8 cellular contexts compared by ENCODE assay signal in genomic region chr10:130301026-130301892, GRCh38.
DNase-seq lines count a peak whose midpoint lies in the region; ATAC-seq and TF ChIP-seq lines count a peak whose summit lies in the region.

No MANE protein-coding gene starts in this region.

- H3K27ac ChIP-seq in RWPE2 (ENCODE audit: poor library complexity, severe bottlenecking), result peak overlapping the region; percentile 67

- peak overlapping the region; percentile 48 for H3K4me3 Mint-ChIP-seq in activated naive CD8-positive, alpha-beta T cell treated with anti-CD3 and anti-CD28 coated beads for 36 hours
- peak overlapping the region; percentile 80 for H3K4me3 Mint-ChIP-seq in stimulated activated naive CD8-positive, alpha-beta T cell treated with anti-CD3 and anti-CD28 coated beads, Interleukin-15, Interleukin-2, amounts not matched to agents 100 ng/mL and 50 ng/mL, for 24 hours

- no peaks in the 10 kb centered on the region for H3K27me3 ChIP-seq in RWPE2 (ENCODE audit: insufficient read depth, poor library complexity, severe bottlenecking)

- ATAC-seq in GM21447 (IDR thresholded peaks at IDR 0.05; ENCODE audit: unreplicated experiment) (peak; percentile 55), RWPE2 (ENCODE audit: low read depth) (peak; percentile 69), GM21737 (IDR thresholded peaks at IDR 0.05; ENCODE audit: unreplicated experiment) (no peak)

- no peak overlapping the region for H3K27ac Mint-ChIP-seq in activated naive CD8-positive, alpha-beta T cell treated with anti-CD3 and anti-CD28 coated beads for 36 hours
- H3K27ac Mint-ChIP-seq in stimulated activated naive CD8-positive, alpha-beta T cell treated with anti-CD3 and anti-CD28 coated beads, Interleukin-15, Interleukin-2, amounts not matched to agents 100 ng/mL and 50 ng/mL, for 24 hours, result peak overlapping the region; percentile 73

- peak; percentile 66 for DNase-seq in RWPE2 (ENCODE audit: low spot score)
- peak; percentile 57 for DNase-seq in activated naive CD8-positive, alpha-beta T cell treated with anti-CD3 and anti-CD28 coated beads for 36 hours
- peak; percentile 49 for DNase-seq in mucosa of gallbladder (ENCODE audit: low spot score)
- no peak for DNase-seq in middle frontal gyrus (ENCODE audit: extremely low spot score, low spot score)
- no peak for DNase-seq in NCI-H187 (lab: John Stamatoyannopoulos, UW)

- no peaks in the 10 kb centered on the region for H3K27me3 Mint-ChIP-seq in activated naive CD8-positive, alpha-beta T cell treated with anti-CD3 and anti-CD28 coated beads for 36 hours
- no peaks in the 10 kb centered on the region for H3K27me3 Mint-ChIP-seq in stimulated activated naive CD8-positive, alpha-beta T cell treated with anti-CD3 and anti-CD28 coated beads, Interleukin-15, Interleukin-2, amounts not matched to agents 100 ng/mL and 50 ng/mL, for 24 hours

- H3K4me3 ChIP-seq in RWPE2 (ENCODE audit: severe bottlenecking), result peak overlapping the region; percentile 37

- no peaks in the 10 kb centered on the region for H3K36me3 ChIP-seq in RWPE2 (ENCODE audit: low read depth)

- H3K9me3 Mint-ChIP-seq in activated naive CD8-positive, alpha-beta T cell treated with anti-CD3 and anti-CD28 coated beads for 36 hours, result peaks cover 54% of the 10 kb centered on the region
- H3K9me3 Mint-ChIP-seq in stimulated activated naive CD8-positive, alpha-beta T cell treated with anti-CD3 and anti-CD28 coated beads, Interleukin-15, Interleukin-2, amounts not matched to agents 100 ng/mL and 50 ng/mL, for 24 hours, result peaks cover 43% of the 10 kb centered on the region

- H3K36me3 Mint-ChIP-seq in activated naive CD8-positive, alpha-beta T cell treated with anti-CD3 and anti-CD28 coated beads for 36 hours, result peaks cover 19% of the 10 kb centered on the region
- H3K36me3 Mint-ChIP-seq in stimulated activated naive CD8-positive, alpha-beta T cell treated with anti-CD3 and anti-CD28 coated beads, Interleukin-15, Interleukin-2, amounts not matched to agents 100 ng/mL and 50 ng/mL, for 24 hours (ENCODE audit: low read depth), result peaks cover 12% of the 10 kb centered on the region

- H3K4me1 Mint-ChIP-seq in activated naive CD8-positive, alpha-beta T cell treated with anti-CD3 and anti-CD28 coated beads for 36 hours, result no peaks in the 10 kb centered on the region
- peaks cover 9% of the 10 kb centered on the region for H3K4me1 Mint-ChIP-seq in stimulated activated naive CD8-positive, alpha-beta T cell treated with anti-CD3 and anti-CD28 coated beads, Interleukin-15, Interleukin-2, amounts not matched to agents 100 ng/mL and 50 ng/mL, for 24 hours (ENCODE audit: low read depth)

- H3K9me3 ChIP-seq in RWPE2 (ENCODE audit: severe bottlenecking), result peaks cover 6% of the 10 kb centered on the region

- H3K4me1 ChIP-seq in RWPE2 (ENCODE audit: insufficient read depth, poor library complexity, severe bottlenecking), result no peaks in the 10 kb centered on the region

- TF ChIP-seq CTCF in RWPE2 (IDR thresholded peaks at IDR 0.05; ENCODE audit: poor library complexity, severe bottlenecking), result no peak

Comparison
In these comparisons a context has a peak if more than half of its experiments do, and no peak if none do; other contexts are left out.
1. DNase-seq: peak in RWPE2 (single experiment), activated naive CD8-positive, alpha-beta T cell treated with anti-CD3 and anti-CD28 coated beads for 36 hours (single experiment) and mucosa of gallbladder (single experiment); none in middle frontal gyrus (single experiment) and NCI-H187 (0 of 2).